In the genomic region with DNA sequence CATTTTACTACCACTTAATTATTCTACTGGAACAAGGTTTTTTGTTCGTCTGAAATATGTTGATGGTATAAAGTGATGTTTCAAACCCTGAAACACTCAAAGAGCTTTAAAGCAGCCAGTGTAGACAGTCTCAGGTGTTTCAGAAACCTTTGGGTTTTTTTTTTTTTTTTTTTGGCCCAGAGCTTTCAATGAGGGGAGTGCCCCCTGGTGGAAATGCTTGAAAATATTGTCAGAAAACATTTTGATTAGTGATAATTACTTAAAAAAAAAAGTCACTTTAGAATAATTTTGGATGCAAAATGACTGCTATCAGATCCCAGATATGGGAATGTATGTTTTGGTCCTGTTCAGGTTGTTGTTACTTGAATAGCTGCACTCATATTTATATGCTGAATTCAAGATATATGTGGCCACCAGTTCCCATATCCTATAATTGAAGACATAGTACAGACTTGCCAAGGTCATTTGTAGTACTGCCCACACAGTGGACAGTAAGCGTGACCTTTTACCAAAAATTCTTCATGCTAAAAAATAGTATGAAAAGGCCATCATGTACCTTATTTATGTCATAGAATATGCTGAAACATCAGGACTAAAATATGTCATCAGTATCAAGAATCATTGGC, we compare ENCODE assay signal across 8 cellular contexts. TPM values are rescaled to one million over a fixed set of nuclear protein-coding genes. Genes with fewer than 3 reads are reported as not detected.
DNase-seq lines count a peak whose midpoint lies in the region; ATAC-seq and TF ChIP-seq lines count a peak whose summit lies in the region.

No MANE protein-coding gene starts in this region.

- no peaks in the 10 kb centered on the region for H3K27me3 Mint-ChIP-seq in activated T-helper 17 cell treated with anti-CD3 and anti-CD28 coated beads, Interleukin-2, amount 50 U/mL, for 72 hours

- no peak overlapping the region for H3K4me3 Mint-ChIP-seq in activated T-helper 17 cell treated with anti-CD3 and anti-CD28 coated beads, Interleukin-2, amount 50 U/mL, for 72 hours

- CTCF ChIA-PET in HEK293T (lab: Yijun Ruan, JAX) = interaction anchor here (0.6 to 1.8 kb wide), 4 partner anchors 11 to 1983 kb away, joined by 3 to 8 read pairs (median 6); no protein-coding TSS in a partner anchor

- no peaks in the 10 kb centered on the region for H3K36me3 ChIP-seq in thoracic aorta

- H3K4me1 ChIP-seq in thoracic aorta (ENCODE audit: control insufficient read depth in 1 of 2, low read depth in 2 of 2) = no peaks in the 10 kb centered on the region

- TF ChIP-seq CTCF in thoracic aorta (IDR thresholded peaks at IDR 0.05) = peak; percentile 47

- H3K9me3 Mint-ChIP-seq in activated T-helper 17 cell treated with anti-CD3 and anti-CD28 coated beads, Interleukin-2, amount 50 U/mL, for 72 hours = no peaks in the 10 kb centered on the region

- peaks cover 14% of the 10 kb centered on the region for H3K4me1 Mint-ChIP-seq in activated T-helper 17 cell treated with anti-CD3 and anti-CD28 coated beads, Interleukin-2, amount 50 U/mL, for 72 hours

- H3K27me3 ChIP-seq in thoracic aorta (replicated peaks; ENCODE audit: insufficient read depth) = no peaks in the 10 kb centered on the region

- H3K27ac Mint-ChIP-seq in activated T-helper 17 cell treated with anti-CD3 and anti-CD28 coated beads, Interleukin-2, amount 50 U/mL, for 72 hours = no peak overlapping the region

- H3K9me3 ChIP-seq in thoracic aorta = no peaks in the 10 kb centered on the region

- H3K4me3 ChIP-seq in thoracic aorta = no peak overlapping the region

- in situ Hi-C loops in SK-MEL-5 (cut with HindIII; ENCODE audit: low pct_unique_long_range_greater_than_20kb, low sequenced_read_pairs) = no loop called here

- H3K36me3 Mint-ChIP-seq in activated T-helper 17 cell treated with anti-CD3 and anti-CD28 coated beads, Interleukin-2, amount 50 U/mL, for 72 hours (ENCODE audit: low read depth) = peaks cover 100% of the 10 kb centered on the region

- no peak overlapping the region for H3K27ac ChIP-seq in thoracic aorta

- ATAC-seq in thoracic aorta (ENCODE audit: insufficient number of reproducible peaks, low FRiP score, low read depth) = no peak
- no peak for ATAC-seq in HG03565 (IDR thresholded peaks at IDR 0.05; ENCODE audit: unreplicated experiment)
- no peak for ATAC-seq in activated T-helper 17 cell treated with anti-CD3 and anti-CD28 coated beads, Interleukin-2, amount 50 U/mL, for 72 hours (replicated peaks)

- DNase-seq in NCI-H1092 treated with DMSO at 0.1 percent for 48 hours (lab: John Stamatoyannopoulos, UW) (peak; percentile 30), NCI-H1092 (lab: John Stamatoyannopoulos, UW) (no peak), HEK293T (ENCODE audit: extremely low spot score) (peak; percentile 10), SK-MEL-5 (ENCODE audit: low read depth, low spot score) (peak; percentile 52), foreskin melanocyte (peak; percentile 2), thoracic aorta (ENCODE audit: low spot score) (no peak)

- POLR2A ChIA-PET in HEK293T (lab: Yijun Ruan, JAX) = no interaction called here

TF ChIP-seq in HEK293T, 16 proteins besides CTCF, POLR2A, EP300 and RAD21:
- TF ChIP-seq FOXA1 (IDR thresholded peaks at IDR 0.05) (no peak), LEF1 (IDR thresholded peaks at IDR 0.05; ENCODE audit: borderline replicate concordance) (no peak), TARDBP (IDR thresholded peaks at IDR 0.05) (no peak), NFRKB (IDR thresholded peaks at IDR 0.05) (no peak), ZNF384 (IDR thresholded peaks at IDR 0.05) (peak; percentile 97), L3MBTL2 (conservative IDR thresholded peaks at IDR 0.05) (no peak), HDGF (IDR thresholded peaks at IDR 0.05; ENCODE audit: borderline replicate concordance) (no peak), ELF4 (IDR thresholded peaks at IDR 0.05) (no peak)
- TF ChIP-seq, protein P1, sequence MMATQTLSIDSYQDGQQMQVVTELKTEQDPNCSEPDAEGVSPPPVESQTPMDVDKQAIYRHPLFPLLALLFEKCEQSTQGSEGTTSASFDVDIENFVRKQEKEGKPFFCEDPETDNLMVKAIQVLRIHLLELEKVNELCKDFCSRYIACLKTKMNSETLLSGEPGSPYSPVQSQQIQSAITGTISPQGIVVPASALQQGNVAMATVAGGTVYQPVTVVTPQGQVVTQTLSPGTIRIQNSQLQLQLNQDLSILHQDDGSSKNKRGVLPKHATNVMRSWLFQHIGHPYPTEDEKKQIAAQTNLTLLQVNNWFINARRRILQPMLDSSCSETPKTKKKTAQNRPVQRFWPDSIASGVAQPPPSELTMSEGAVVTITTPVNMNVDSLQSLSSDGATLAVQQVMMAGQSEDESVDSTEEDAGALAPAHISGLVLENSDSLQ (IDR thresholded peaks at IDR 0.05) = no peak

RNA-seq across cellular contexts. Expression of a gene that starts 35.9 kb away (rescaled TPM):
- total RNA-seq in SK-MEL-5 (2014; rRNA removed; shearing (Covaris generic)) = 2.1 and 4.0 TPM in 2 replicates
- polyA plus RNA-seq in SK-MEL-5 (2015; cell fraction: cytosol; rRNA removed) = 2.2 and 6.7 TPM in 2 replicates
- polyA plus RNA-seq in SK-MEL-5 (2015; cell fraction: nucleus; rRNA removed) = 7.4 and 39.0 TPM in 2 replicates
- total RNA-seq in thoracic aorta = 10 to 100 TPM; 33.0 to 48.7 TPM
- 100 to 1,000 TPM; 414 to 494 TPM for total RNA-seq in activated T-helper 17 cell treated with anti-CD3 and anti-CD28 coated beads, Interleukin-2, amount 50 U/mL, for 72 hours

Comparison
In these comparisons a context has a peak if more than half of its experiments do, and no peak if none do; other contexts are left out.
1. DNase-seq: peak in NCI-H1092 treated with DMSO at 0.1 percent for 48 hours (single experiment), HEK293T (single experiment), SK-MEL-5 (single experiment) and foreskin melanocyte (single experiment); none in NCI-H1092 (single experiment) and thoracic aorta (single experiment).